Comparison of ENCODE assay signal across 18 cellular contexts in genomic region chr2:230599854-230600253, GRCh38.
A peak's percentile ranks its signal among the peaks of the same experiment; 100 is the strongest.
DNase-seq lines count a peak whose midpoint lies in the region; ATAC-seq and TF ChIP-seq lines count a peak whose summit lies in the region.
"Had no signal": no experiment of that assay in that cellular context is flagged by ENCODE, and none has a peak within 500 bp of the region (broad histone marks: within the 10 kb centered on the region; RNA-seq: fewer than 3 reads in every experiment).

No MANE protein-coding gene starts in this region.

- no peak overlapping the region for H3K9ac ChIP-seq in OCI-LY1 (ENCODE audit: low read length)

- peak overlapping the region; percentile 93 for H3K27ac ChIP-seq in OCI-LY1 (ENCODE audit: low read depth, low read length, poor library complexity, severe bottlenecking)
- no peak overlapping the region for H3K27ac ChIP-seq in tibial nerve
- H3K27ac ChIP-seq: A549, SJSA1 had no signal

- H3K36me3 ChIP-seq in OCI-LY1 (ENCODE audit: insufficient read depth, low read length) (no peaks in the 10 kb centered on the region), tibial nerve (no peaks in the 10 kb centered on the region)
- H3K36me3 ChIP-seq: SJSA1 had no signal

- TF ChIP-seq EP300 in tibial nerve (IDR thresholded peaks at IDR 0.05), result no peak

- no peaks in the 10 kb centered on the region for H3K9me3 ChIP-seq in OCI-LY1 (ENCODE audit: low read length)
- H3K9me3 ChIP-seq in tibial nerve, result peaks cover 0 to 9% (median 0%) of the 10 kb centered on the region in 4 donors
- H3K9me3 ChIP-seq: A549 had no signal

- no peaks in the 10 kb centered on the region for H3F3A ChIP-seq in OCI-LY1 (ENCODE audit: insufficient read depth, low read length)

- no peak overlapping the region for H3K27ac Mint-ChIP-seq in activated naive CD8-positive, alpha-beta T cell treated with anti-CD3 and anti-CD28 coated beads, Interleukin-2, amount 10 ng/mL, durations not matched to agents 7 days and 5 days
- no peak overlapping the region for H3K27ac Mint-ChIP-seq in activated naive CD8-positive, alpha-beta T cell treated with anti-CD3 and anti-CD28 coated beads, Interleukin-2, amount 50 U/mL, for 24 hours
- H3K27ac Mint-ChIP-seq in central memory CD8-positive, alpha-beta T cell (ENCODE audit: low read depth), result no peak overlapping the region
- H3K27ac Mint-ChIP-seq: CD14-positive monocyte had no signal

- H3K4me3 Mint-ChIP-seq in activated naive CD8-positive, alpha-beta T cell treated with anti-CD3 and anti-CD28 coated beads, Interleukin-2, amount 10 ng/mL, durations not matched to agents 7 days and 5 days, result peak overlapping the region; percentile 26
- no peak overlapping the region for H3K4me3 Mint-ChIP-seq in activated naive CD8-positive, alpha-beta T cell treated with anti-CD3 and anti-CD28 coated beads, Interleukin-2, amount 50 U/mL, for 24 hours
- H3K4me3 Mint-ChIP-seq in central memory CD8-positive, alpha-beta T cell, result peak overlapping the region; percentile 33
- H3K4me3 Mint-ChIP-seq: CD14-positive monocyte had no signal

- no peak for ATAC-seq in activated naive CD8-positive, alpha-beta T cell treated with anti-CD3 and anti-CD28 coated beads, Interleukin-2, amount 10 ng/mL, durations not matched to agents 7 days and 5 days (ENCODE audit: low read depth)
- no peak for ATAC-seq in activated naive CD8-positive, alpha-beta T cell treated with anti-CD3 and anti-CD28 coated beads, Interleukin-2, amount 50 U/mL, for 24 hours
- no peak for ATAC-seq in central memory CD8-positive, alpha-beta T cell (replicated peaks; ENCODE audit: extremely low read depth, poor library complexity, severe bottlenecking)
- ATAC-seq in HG03135 (IDR thresholded peaks at IDR 0.05; ENCODE audit: unreplicated experiment), result no peak
- ATAC-seq: A549 had no signal

- POLR2A ChIA-PET in activated naive CD8-positive, alpha-beta T cell treated with anti-CD3 and anti-CD28 coated beads, Interleukin-2, amount 10 ng/mL, durations not matched to agents 7 days and 5 days (lab: Charles Lee), result no interaction called here

- no peaks in the 10 kb centered on the region for H3K27me3 Mint-ChIP-seq in activated naive CD8-positive, alpha-beta T cell treated with anti-CD3 and anti-CD28 coated beads, Interleukin-2, amount 10 ng/mL, durations not matched to agents 7 days and 5 days
- no peaks in the 10 kb centered on the region for H3K27me3 Mint-ChIP-seq in activated naive CD8-positive, alpha-beta T cell treated with anti-CD3 and anti-CD28 coated beads, Interleukin-2, amount 50 U/mL, for 24 hours
- no peaks in the 10 kb centered on the region for H3K27me3 Mint-ChIP-seq in central memory CD8-positive, alpha-beta T cell

- no peak for TF ChIP-seq POLR2A in tibial nerve (IDR thresholded peaks at IDR 0.05)

- H3K9me3 Mint-ChIP-seq in activated naive CD8-positive, alpha-beta T cell treated with anti-CD3 and anti-CD28 coated beads, Interleukin-2, amount 10 ng/mL, durations not matched to agents 7 days and 5 days, result peaks cover 17% of the 10 kb centered on the region
- peaks cover 6% of the 10 kb centered on the region for H3K9me3 Mint-ChIP-seq in activated naive CD8-positive, alpha-beta T cell treated with anti-CD3 and anti-CD28 coated beads, Interleukin-2, amount 50 U/mL, for 24 hours
- H3K9me3 Mint-ChIP-seq in central memory CD8-positive, alpha-beta T cell, result peaks cover 5% of the 10 kb centered on the region

- no peaks in the 10 kb centered on the region for H3K9me2 ChIP-seq in OCI-LY1 (ENCODE audit: low read depth, low read length)

- H2AFZ ChIP-seq in OCI-LY1 (ENCODE audit: low read length), result no peak overlapping the region

- peaks cover 44% of the 10 kb centered on the region for H3K36me3 Mint-ChIP-seq in activated naive CD8-positive, alpha-beta T cell treated with anti-CD3 and anti-CD28 coated beads, Interleukin-2, amount 10 ng/mL, durations not matched to agents 7 days and 5 days
- H3K36me3 Mint-ChIP-seq in activated naive CD8-positive, alpha-beta T cell treated with anti-CD3 and anti-CD28 coated beads, Interleukin-2, amount 50 U/mL, for 24 hours (ENCODE audit: low read depth), result peaks cover 8% of the 10 kb centered on the region
- peaks cover 5% of the 10 kb centered on the region for H3K36me3 Mint-ChIP-seq in central memory CD8-positive, alpha-beta T cell (ENCODE audit: insufficient read depth)
- H3K36me3 Mint-ChIP-seq: CD14-positive monocyte had no signal

- H3K4me1 ChIP-seq in OCI-LY1 (ENCODE audit: insufficient read depth, low read length, severe bottlenecking) (peaks cover 55% of the 10 kb centered on the region), tibial nerve (no peaks in the 10 kb centered on the region)
- H3K4me1 ChIP-seq: A549 had no signal

- no peaks in the 10 kb centered on the region for H3K79me2 ChIP-seq in OCI-LY1 (ENCODE audit: insufficient read depth, low read length)

- H3K27me3 ChIP-seq in OCI-LY1 (ENCODE audit: insufficient read depth, low read length), result no peaks in the 10 kb centered on the region
- H3K27me3 ChIP-seq in tibial nerve, result no peaks in the 10 kb centered on the region
- H3K27me3 ChIP-seq: SJSA1 had no signal

- H3K4me3 ChIP-seq in OCI-LY1 (ENCODE audit: low read depth, low read length, poor library complexity, severe bottlenecking), result no peak overlapping the region
- H3K4me3 ChIP-seq in tibial nerve, result no peak overlapping the region
- H3K4me3 ChIP-seq: A549, SJSA1 had no signal

- no peak for TF ChIP-seq CTCF in OCI-LY1 (IDR thresholded peaks at IDR 0.05; ENCODE audit: low read length)
- TF ChIP-seq CTCF in tibial nerve (IDR thresholded peaks at IDR 0.05), result no peak

- no peak for DNase-seq in activated naive CD8-positive, alpha-beta T cell treated with anti-CD3 and anti-CD28 coated beads, Interleukin-2, amount 10 ng/mL, durations not matched to agents 7 days and 5 days
- DNase-seq in activated naive CD8-positive, alpha-beta T cell treated with anti-CD3 and anti-CD28 coated beads, Interleukin-2, amount 50 U/mL, for 24 hours, result no peak
- no peak for DNase-seq in central memory CD8-positive, alpha-beta T cell (ENCODE audit: low spot score in 2 of 2)
- no peak for DNase-seq in tibial nerve (ENCODE audit: low spot score in 2 of 2)
- no peak for DNase-seq in activated effector memory CD4-positive, alpha-beta T cell treated with Interleukin-2 at 50 U/mL for 16 hours
- DNase-seq: Calu3, DMS79, H7, Kasumi-1, NCI-H2029, NCI-H510A treated with DMSO at 0.1 percent for 48 hours, OCI-M1, RPMI8226 had no signal

- peaks cover 43% of the 10 kb centered on the region for H3K4me1 Mint-ChIP-seq in activated naive CD8-positive, alpha-beta T cell treated with anti-CD3 and anti-CD28 coated beads, Interleukin-2, amount 10 ng/mL, durations not matched to agents 7 days and 5 days
- peaks cover 50% of the 10 kb centered on the region for H3K4me1 Mint-ChIP-seq in activated naive CD8-positive, alpha-beta T cell treated with anti-CD3 and anti-CD28 coated beads, Interleukin-2, amount 50 U/mL, for 24 hours
- H3K4me1 Mint-ChIP-seq in central memory CD8-positive, alpha-beta T cell, result peaks cover 66% of the 10 kb centered on the region

- H4K20me1 ChIP-seq in OCI-LY1 (ENCODE audit: insufficient read depth, low read length), result no peaks in the 10 kb centered on the region

- WGBS in tibial nerve, 2 donors, result 85 to 91% methylated on average over 2 of the region's 2 CpGs

- no peak overlapping the region for H3K4me2 ChIP-seq in OCI-LY1 (ENCODE audit: low read length)
- H3K4me2 ChIP-seq: A549 had no signal
